Comparison of ENCODE assay signal across 1 cellular context in genomic region chr19:39341720-39342604, GRCh38.
A peak's percentile ranks its signal among the peaks of the same experiment; 100 is the strongest.
TF ChIP-seq lines count a peak whose summit lies in the region.

Gene SAMD4B, plus strand, starts transcription at chr19:39342421. Its CDS starts 14,473 bp downstream, at chr19:39356894.

TF ChIP-seq in GM12878, 131 proteins besides CTCF, POLR2A, EP300 and RAD21 (continued from another document and continues in another):
- TF ChIP-seq E2F8 (IDR thresholded peaks at IDR 0.05; ENCODE audit: low read depth, partially characterized antibody) (peak; percentile 37), ZNF274 (IDR thresholded peaks at IDR 0.05; ENCODE audit: insufficient read depth, insufficient read length) (no peak), SMAD1 (IDR thresholded peaks at IDR 0.05; ENCODE audit: low read depth, partially characterized antibody) (peak; percentile 81), FOXM1 (IDR thresholded peaks at IDR 0.05; ENCODE audit: low read depth, low read length) (no peak), CBX3 (IDR thresholded peaks at IDR 0.05; ENCODE audit: borderline replicate concordance, low read depth) (no peak), POLR2AphosphoS2 (IDR thresholded peaks at IDR 0.05; ENCODE audit: low read depth, low read length) (peak; percentile 85), FOS (IDR thresholded peaks at IDR 0.05; ENCODE audit: borderline replicate concordance, extremely low read depth, insufficient read length) (peak; percentile 26), RELB (IDR thresholded peaks at IDR 0.05; ENCODE audit: low read depth) (peak; percentile 78), WRNIP1 (IDR thresholded peaks at IDR 0.05; ENCODE audit: borderline replicate concordance, low read depth, low read length) (no peak), ESRRA (IDR thresholded peaks at IDR 0.05; ENCODE audit: low read length) (0 out of 2 replicates have a peak, but pooled peaks have one; percentile 42), GATAD2B (conservative IDR thresholded peaks at IDR 0.05; ENCODE audit: low read depth) (no peak), NR2F1 (conservative IDR thresholded peaks at IDR 0.05) (peak; percentile 38; the same call in 1 of the 2 replicates), CREM (IDR thresholded peaks at IDR 0.05; ENCODE audit: low read depth) (peak; percentile 55), BHLHE40 (IDR thresholded peaks at IDR 0.05; ENCODE audit: borderline replicate concordance in 1 of 2, low read depth in 2 of 2, low read length in 1 of 2) (peak; percentile 59 to 67; a peak in 3 of 4 replicates), MLLT1 (IDR thresholded peaks at IDR 0.05) (peak; percentile 88), TARDBP (IDR thresholded peaks at IDR 0.05; ENCODE audit: borderline replicate concordance) (peak; percentile 89), SKIL (IDR thresholded peaks at IDR 0.05; ENCODE audit: low read depth, poor library complexity, severe bottlenecking) (peak; percentile 65), STAT1 (conservative IDR thresholded peaks at IDR 0.05) (no peak), CHD4 (IDR thresholded peaks at IDR 0.05) (no peak), PAX5 (IDR thresholded peaks at IDR 0.05; ENCODE audit: borderline replicate concordance, low read depth, low read length) (peak; percentile 77), SMC3 (IDR thresholded peaks at IDR 0.05; ENCODE audit: borderline replicate concordance, low read length) (peak; percentile 60), ZNF384 (IDR thresholded peaks at IDR 0.05; ENCODE audit: borderline replicate concordance, low read depth, low read length) (no peak), ASH2L (IDR thresholded peaks at IDR 0.05; ENCODE audit: borderline replicate concordance, low read depth) (no peak), KAT2A (conservative IDR thresholded peaks at IDR 0.05; ENCODE audit: control insufficient read depth, low read depth, low read length) (no peak), BCLAF1 (IDR thresholded peaks at IDR 0.05) (no peak), STAT3 (IDR thresholded peaks at IDR 0.05; ENCODE audit: low read depth, low read length) (no peak), SMAD5 (IDR thresholded peaks at IDR 0.05; ENCODE audit: low read depth) (peak; percentile 92), ZBTB11 (CRISPR knock-in tag; IDR thresholded peaks at IDR 0.05) (no peak), SPI1 (IDR thresholded peaks at IDR 0.05; ENCODE audit: borderline replicate concordance, insufficient read depth, low read depth, low read length) (peak; percentile 42; the same call in 1 of the 2 replicates), IRF3 (IDR thresholded peaks at IDR 0.05) (peak; percentile 85), MYB (IDR thresholded peaks at IDR 0.05; ENCODE audit: borderline replicate concordance, low read depth, low read length) (0 out of 2 replicates have a peak, but pooled peaks have one; percentile 55), ZNF687 (IDR thresholded peaks at IDR 0.05) (peak; percentile 73), MYC (IDR thresholded peaks at IDR 0.05; ENCODE audit: insufficient read depth, insufficient read length, insufficient replicate concordance, low read length, severe bottlenecking) (no peak), SIX5 (IDR thresholded peaks at IDR 0.05; ENCODE audit: low read depth, low read length, severe bottlenecking) (peak; percentile 54), SRF (IDR thresholded peaks at IDR 0.05; ENCODE audit: low read depth in 2 of 2, low read length in 2 of 2) (no peak), JUND (IDR thresholded peaks at IDR 0.05; ENCODE audit: low read depth, low read length) (no peak), LARP7 (IDR thresholded peaks at IDR 0.05) (peak; percentile 80; the same call in 1 of the 2 replicates), FOXK2 (IDR thresholded peaks at IDR 0.05) (no peak; the same call in 1 of the 2 replicates), NBN (IDR thresholded peaks at IDR 0.05) (peak; percentile 84), NFYA (IDR thresholded peaks at IDR 0.05; ENCODE audit: borderline replicate concordance, low read depth, low read length) (no peak), MXI1 (IDR thresholded peaks at IDR 0.05; ENCODE audit: low read depth, low read length) (peak; percentile 59), TBL1XR1 (IDR thresholded peaks at IDR 0.05; ENCODE audit: low read depth, low read length) (0 out of 2 replicates have a peak, but pooled peaks have one; percentile 36), CEBPB (IDR thresholded peaks at IDR 0.05; ENCODE audit: borderline replicate concordance in 1 of 2, low read depth in 2 of 2, low read length in 2 of 2) (no peak), ZSCAN29 (IDR thresholded peaks at IDR 0.05) (no peak)
